In genomic region chr15:99632521-99632920, GRCh38 we compare ENCODE assay signal across 29 cellular contexts.
A peak's percentile ranks its signal among the peaks of the same experiment; 100 is the strongest.
DNase-seq lines count a peak whose midpoint lies in the region; ATAC-seq, FAIRE-seq and TF ChIP-seq lines count a peak whose summit lies in the region.
"Had no signal": no experiment of that assay in that cellular context is flagged by ENCODE, and none has a peak within 500 bp of the region (broad histone marks: within the 10 kb centered on the region; RNA-seq: fewer than 3 reads in every experiment).

No MANE protein-coding gene starts in this region.

- H2AFZ ChIP-seq in H9 (ENCODE audit: low read length) = no peak overlapping the region
- H2AFZ ChIP-seq: PC-9 had no signal

- no peaks in the 10 kb centered on the region for H3K79me1 ChIP-seq in H9 (ENCODE audit: insufficient read depth, low read depth, low read length, poor library complexity, severe bottlenecking)

- CTCF ChIA-PET in Calu3 (lab: Charles Lee) = no interaction called here

- no peak overlapping the region for H2AK5ac ChIP-seq in H9 (ENCODE audit: insufficient read length, low read length)

- no peak overlapping the region for H3K56ac ChIP-seq in H9 (ENCODE audit: insufficient read length, low read depth, low read length)

- no peak overlapping the region for H3K18ac ChIP-seq in H9 (ENCODE audit: insufficient read length, low read depth, low read length)

- no CpG with 5 or more reads among the region's 2 CpGs for WGBS in H9 (ENCODE audit: extremely low coverage, insufficient read length, low lambda C conversion rate)

- H3K27ac Mint-ChIP-seq in stimulated activated effector memory CD8-positive, alpha-beta T cell treated with anti-CD3 and anti-CD28 coated beads, Interleukin-12 subunit alpha, Interleukin-12 subunit beta, amount 100 ng/mL, for 72 hours = no peak overlapping the region
- H3K27ac Mint-ChIP-seq in H9 = no peak overlapping the region
- no peak overlapping the region for H3K27ac Mint-ChIP-seq in Calu3 (ENCODE audit: unreplicated experiment)
- H3K27ac Mint-ChIP-seq: activated naive CD4-positive, alpha-beta T cell treated with anti-CD3 and anti-CD28 coated beads, Interleukin-2, amount 10 ng/mL, durations not matched to agents 7 days and 5 days; activated T-helper 1 cell treated with anti-CD3 and anti-CD28 coated beads, Interleukin-12 subunit alpha, Interleukin-12 subunit beta, Interleukin-2, Interleukin-4 antibody, amounts not matched to agents 30 ng/mL and 10 ng/mL and 1 ng/mL, durations not matched to agents 14 hours and 24 hours and 36 hours; stimulated activated naive CD8-positive, alpha-beta T cell treated with anti-CD3 and anti-CD28 coated beads, Interleukin-15, Interleukin-2, amounts not matched to agents 100 ng/mL and 50 ng/mL, for 24 hours had no signal

- H4K20me1 ChIP-seq in H9 (ENCODE audit: control insufficient read depth, insufficient read depth, insufficient read length) = no peaks in the 10 kb centered on the region

- H3K27ac ChIP-seq in left ventricle myocardium inferior (replicated peaks) (peak overlapping the region; percentile 70), muscle layer of duodenum (ENCODE audit: low read length) (peak overlapping the region; percentile 30), colonic mucosa (no peak overlapping the region), H9 (ENCODE audit: insufficient read length, low read depth, low read length) (no peak overlapping the region)
- H3K27ac ChIP-seq: PC-9, vagina, WERI-Rb-1 had no signal

- H3K27me3 Mint-ChIP-seq in H9 (ENCODE audit: low read depth) (no peaks in the 10 kb centered on the region), Calu3 (ENCODE audit: unreplicated experiment) (no peaks in the 10 kb centered on the region)
- H3K27me3 Mint-ChIP-seq: activated naive CD4-positive, alpha-beta T cell treated with anti-CD3 and anti-CD28 coated beads, Interleukin-2, amount 10 ng/mL, durations not matched to agents 7 days and 5 days; stimulated activated naive CD8-positive, alpha-beta T cell treated with anti-CD3 and anti-CD28 coated beads, Interleukin-15, Interleukin-2, amounts not matched to agents 100 ng/mL and 50 ng/mL, for 24 hours had no signal

- no peak overlapping the region for H2BK15ac ChIP-seq in H9 (ENCODE audit: low read depth, low read length)

- H3K4me3 Mint-ChIP-seq in stimulated activated effector memory CD8-positive, alpha-beta T cell treated with anti-CD3 and anti-CD28 coated beads, Interleukin-12 subunit alpha, Interleukin-12 subunit beta, amount 100 ng/mL, for 72 hours = no peak overlapping the region
- H3K4me3 Mint-ChIP-seq in H9 (no peak overlapping the region), Calu3 (ENCODE audit: low read depth, unreplicated experiment) (no peak overlapping the region)
- H3K4me3 Mint-ChIP-seq: activated naive CD4-positive, alpha-beta T cell treated with anti-CD3 and anti-CD28 coated beads, Interleukin-2, amount 10 ng/mL, durations not matched to agents 7 days and 5 days; activated T-helper 1 cell treated with anti-CD3 and anti-CD28 coated beads, Interleukin-12 subunit alpha, Interleukin-12 subunit beta, Interleukin-2, Interleukin-4 antibody, amounts not matched to agents 30 ng/mL and 10 ng/mL and 1 ng/mL, durations not matched to agents 14 hours and 24 hours and 36 hours; stimulated activated naive CD8-positive, alpha-beta T cell treated with anti-CD3 and anti-CD28 coated beads, Interleukin-15, Interleukin-2, amounts not matched to agents 100 ng/mL and 50 ng/mL, for 24 hours had no signal

- no peaks in the 10 kb centered on the region for H3K23me2 ChIP-seq in H9 (ENCODE audit: insufficient read length, low read depth, low read length, poor library complexity, severe bottlenecking)

- ATAC-seq in stimulated activated effector memory CD8-positive, alpha-beta T cell treated with anti-CD3 and anti-CD28 coated beads, Interleukin-12 subunit alpha, Interleukin-12 subunit beta, amount 100 ng/mL, for 72 hours = no peak
- ATAC-seq: K562, sciatic nerve had no signal

- no peak for DNase-seq in left ventricle myocardium inferior
- DNase-seq in cardiac septum (ENCODE audit: low spot score) = no peak
- peak; percentile 13 for DNase-seq in bronchial epithelial cell (ENCODE audit: low read depth)
- no peak for DNase-seq in colonic mucosa
- no peak for DNase-seq in stimulated activated effector memory CD8-positive, alpha-beta T cell treated with anti-CD3 and anti-CD28 coated beads, Interleukin-12 subunit alpha, Interleukin-12 subunit beta, amount 100 ng/mL, for 72 hours (ENCODE audit: low spot score in 2 of 2)
- DNase-seq in H9 = no peak
- DNase-seq in Calu3 = no peak
- DNase-seq: activated CD4-positive, alpha-beta T cell treated with anti-CD3 and anti-CD28 coated beads, Interleukin-2, amount 50 U/mL, for 1 hour; activated naive CD4-positive, alpha-beta T cell treated with anti-CD3 and anti-CD28 coated beads, Interleukin-2, amount 10 ng/mL, durations not matched to agents 7 days and 5 days; amniotic stem cell; dermis blood vessel endothelial cell; GF-D8; H7; kidney glomerular epithelial cell; NCI-H1105 treated with DMSO at 0.1 percent for 48 hours; NCI-H1930; NCI-H524 treated with DMSO at 0.1 percent for 48 hours; NK-92 treated with Interleukin-12 subunit alpha and Interleukin-12 subunit beta, amount 100 ng/mL, for 24 hours; PC-9; posterior cingulate gyrus; SHP77 treated with DMSO at 0.1 percent for 48 hours; WERI-Rb-1 had no signal

- H3K23ac ChIP-seq in H9 (ENCODE audit: insufficient read length, low read depth, low read length) = no peak overlapping the region

- H3K4me1 ChIP-seq in left ventricle myocardium inferior (peaks cover 82% of the 10 kb centered on the region), muscle layer of duodenum (ENCODE audit: control insufficient read depth in 1 of 2, insufficient read depth in 2 of 2, low read length in 2 of 2) (peaks cover 17 to 18% of the 10 kb centered on the region in 2 donors), colonic mucosa (no peaks in the 10 kb centered on the region), H9 (ENCODE audit: insufficient read depth, low read length) (peaks cover 3% of the 10 kb centered on the region; the same call in 1 of the 2 replicates)

- H3K9ac ChIP-seq in colonic mucosa (ENCODE audit: low read depth in 2 of 2, low read length in 2 of 2) (no peak overlapping the region), H9 (ENCODE audit: extremely low read depth, insufficient read length, low read length) (no peak overlapping the region)

- H3K79me2 ChIP-seq in H9 (ENCODE audit: insufficient read depth, low read length) = no peaks in the 10 kb centered on the region

- peaks cover 10% of the 10 kb centered on the region for H3K9me3 Mint-ChIP-seq in stimulated activated effector memory CD8-positive, alpha-beta T cell treated with anti-CD3 and anti-CD28 coated beads, Interleukin-12 subunit alpha, Interleukin-12 subunit beta, amount 100 ng/mL, for 72 hours
- peaks cover 5 to 7% of the 10 kb centered on the region in 2 experiments; a peak in 4 of 5 replicates for H3K9me3 Mint-ChIP-seq in H9
- peaks cover 2% of the 10 kb centered on the region for H3K9me3 Mint-ChIP-seq in Calu3 (ENCODE audit: low read depth, unreplicated experiment)
- H3K9me3 Mint-ChIP-seq: activated naive CD4-positive, alpha-beta T cell treated with anti-CD3 and anti-CD28 coated beads, Interleukin-2, amount 10 ng/mL, durations not matched to agents 7 days and 5 days; stimulated activated naive CD8-positive, alpha-beta T cell treated with anti-CD3 and anti-CD28 coated beads, Interleukin-15, Interleukin-2, amounts not matched to agents 100 ng/mL and 50 ng/mL, for 24 hours had no signal

- no peak overlapping the region for H3K4me2 ChIP-seq in H9 (ENCODE audit: insufficient read depth, insufficient read length, low read length)
- H3K4me2 ChIP-seq: PC-9 had no signal

- BruUV-seq in Calu3 (replicated peaks; lab: Mats Ljungman, UMichigan) = no TSS peak

- no peak overlapping the region for H2BK5ac ChIP-seq in H9 (ENCODE audit: insufficient read length, low read length)

- H3K4me1 Mint-ChIP-seq in stimulated activated effector memory CD8-positive, alpha-beta T cell treated with anti-CD3 and anti-CD28 coated beads, Interleukin-12 subunit alpha, Interleukin-12 subunit beta, amount 100 ng/mL, for 72 hours = peaks cover 44% of the 10 kb centered on the region
- H3K4me1 Mint-ChIP-seq in H9 (peaks cover 39 to 46% of the 10 kb centered on the region in 2 experiments), Calu3 (ENCODE audit: low read depth, unreplicated experiment) (peaks cover 32% of the 10 kb centered on the region)

- H3K36me3 ChIP-seq in left ventricle myocardium inferior = peaks cover 21% of the 10 kb centered on the region
- H3K36me3 ChIP-seq in bronchial epithelial cell (ENCODE audit: control insufficient read depth, insufficient read depth, low read length) = no peaks in the 10 kb centered on the region
- H3K36me3 ChIP-seq in muscle layer of duodenum (ENCODE audit: control insufficient read depth in 1 of 2, insufficient read depth in 2 of 2, low read length in 2 of 2) = peaks cover 5 to 8% of the 10 kb centered on the region in 2 donors
- H3K36me3 ChIP-seq in colonic mucosa = no peaks in the 10 kb centered on the region
- H3K36me3 ChIP-seq: vagina had no signal

- H3K9me3 ChIP-seq in left ventricle myocardium inferior (replicated peaks) (no peaks in the 10 kb centered on the region), muscle layer of duodenum (ENCODE audit: control insufficient read depth in 1 of 2, low read length in 2 of 2) (peaks cover 0 to 3% of the 10 kb centered on the region in 2 donors), colonic mucosa (no peaks in the 10 kb centered on the region), H9 (ENCODE audit: control insufficient read depth, low read depth, low read length) (no peaks in the 10 kb centered on the region)
- H3K9me3 ChIP-seq: thoracic aorta, vagina had no signal

- H2BK12ac ChIP-seq in H9 (ENCODE audit: insufficient read length, low read depth, low read length) = no peak overlapping the region

- H3K4ac ChIP-seq in H9 (ENCODE audit: low read depth, low read length) = no peak overlapping the region

- no peak overlapping the region for H2BK120ac ChIP-seq in H9 (ENCODE audit: low read depth, low read length, poor library complexity, severe bottlenecking)

- no peak overlapping the region for H4K91ac ChIP-seq in H9 (ENCODE audit: insufficient read length, low read depth, low read length)

- H3K4me3 ChIP-seq in left ventricle myocardium inferior (no peak overlapping the region), bronchial epithelial cell (ENCODE audit: low read depth, low read length) (no peak overlapping the region), muscle layer of duodenum (ENCODE audit: low read depth in 1 of 2, low read length in 2 of 2) (no peak overlapping the region), colonic mucosa (no peak overlapping the region)
- H3K4me3 ChIP-seq: K562, PC-9, thoracic aorta, vagina had no signal

- no peaks in the 10 kb centered on the region for H3K27me3 ChIP-seq in left ventricle myocardium inferior (ENCODE audit: low read depth)
- H3K27me3 ChIP-seq in bronchial epithelial cell (ENCODE audit: control insufficient read depth, insufficient read depth, low read length) = no peaks in the 10 kb centered on the region
- no peaks in the 10 kb centered on the region for H3K27me3 ChIP-seq in muscle layer of duodenum (ENCODE audit: low read depth, low read length)
- no peaks in the 10 kb centered on the region for H3K27me3 ChIP-seq in colonic mucosa
- H3K27me3 ChIP-seq in H9 (ENCODE audit: insufficient read depth, low read length) = no peaks in the 10 kb centered on the region
- H3K27me3 ChIP-seq: vagina had no signal

- TF ChIP-seq CTCF in left ventricle myocardium inferior (IDR thresholded peaks at IDR 0.05; ENCODE audit: borderline replicate concordance) (no peak), bronchial epithelial cell (IDR thresholded peaks at IDR 0.05; ENCODE audit: insufficient read depth, low read length, severe bottlenecking) (no peak), colonic mucosa (IDR thresholded peaks at IDR 0.05) (no peak), H9 (conservative IDR thresholded peaks at IDR 0.05) (no peak), Calu3 (IDR thresholded peaks at IDR 0.05; ENCODE audit: unreplicated experiment) (no peak)

- no peak overlapping the region for H3T11ph ChIP-seq in H9 (ENCODE audit: low read length)

- H2BK20ac ChIP-seq in H9 (ENCODE audit: low read depth, low read length, poor library complexity, severe bottlenecking) = no peak overlapping the region

- intact Hi-C loops in left ventricle myocardium inferior (cut with micrococcal nuclease) (no loop called here), cardiac septum (cut with DNase I) (no loop called here), colonic mucosa (cut with DNase I) (no loop called here), Calu3 (cut with micrococcal nuclease; ENCODE audit: unreplicated experiment) (no loop called here)

- no peak overlapping the region for H4K5ac ChIP-seq in H9 (ENCODE audit: insufficient read length, low read depth, low read length)

- no peak overlapping the region for H4K8ac ChIP-seq in H9 (replicated peaks; ENCODE audit: insufficient read length, low read depth, low read length)

- H3K36me3 Mint-ChIP-seq in stimulated activated effector memory CD8-positive, alpha-beta T cell treated with anti-CD3 and anti-CD28 coated beads, Interleukin-12 subunit alpha, Interleukin-12 subunit beta, amount 100 ng/mL, for 72 hours = peaks cover 22% of the 10 kb centered on the region
- H3K36me3 Mint-ChIP-seq in H9 (ENCODE audit: insufficient read depth in 1 of 3, low read depth in 3 of 3) = peaks cover 20 to 34% (median 20%) of the 10 kb centered on the region in 3 experiments
- no peaks in the 10 kb centered on the region for H3K36me3 Mint-ChIP-seq in Calu3 (ENCODE audit: insufficient read depth, unreplicated experiment)

- FAIRE-seq in bronchial epithelial cell (lab: Jason Lieb, UNC) = no peak
- FAIRE-seq: K562 had no signal

- H3K14ac ChIP-seq in H9 (ENCODE audit: insufficient read depth, low read length) = no peak overlapping the region

Comparison
In these comparisons a context has a peak if more than half of its experiments do, and no peak if none do; other contexts are left out.
1. H3K27ac ChIP-seq: peak in left ventricle myocardium inferior (single experiment) and muscle layer of duodenum (single experiment); none in colonic mucosa (single experiment) and H9 (single experiment).